Comparison of ENCODE assay signal across 32 cellular contexts in genomic region chr1:167672831-167673230, GRCh38. TPM values are rescaled to one million over a fixed set of nuclear protein-coding genes. Genes with fewer than 3 reads are reported as not detected.
DNase-seq lines count a peak whose midpoint lies in the region; ATAC-seq and TF ChIP-seq lines count a peak whose summit lies in the region.
"Had no signal": no experiment of that assay in that cellular context is flagged by ENCODE, and none has a peak within 500 bp of the region (broad histone marks: within the 10 kb centered on the region; RNA-seq: fewer than 3 reads in every experiment).

No MANE protein-coding gene starts in this region.

- no peak overlapping the region for H3K4me3 Mint-ChIP-seq in activated T-helper 1 cell treated with anti-CD3 and anti-CD28 coated beads, Interleukin-12 subunit alpha, Interleukin-12 subunit beta, Interleukin-2, Interleukin-4 antibody, amounts not matched to agents 30 ng/mL and 10 ng/mL and 1 ng/mL, durations not matched to agents 14 hours and 24 hours and 36 hours
- no peak overlapping the region for H3K4me3 Mint-ChIP-seq in memory B cell
- H3K4me3 Mint-ChIP-seq: dendritic cell treated with granulocyte-macrophage colony-stimulating factor and Interleukin-4, amounts not matched to agents 40 ng/mL and 50 ng/mL, for 4 days had no signal

- WGBS in thyroid gland, 2 donors = 92 to 93% methylated on average over 4 of the region's 4 CpGs
- WGBS in aorta, 2 donors = 67 to 83% methylated on average over 4 of the region's 4 CpGs

- H3K9me3 ChIP-seq in cardiac muscle cell (ENCODE audit: low read depth) = no peaks in the 10 kb centered on the region
- no peaks in the 10 kb centered on the region for H3K9me3 ChIP-seq in thyroid gland
- no peaks in the 10 kb centered on the region for H3K9me3 ChIP-seq in aorta (ENCODE audit: control insufficient read depth, low read length)
- H3K9me3 ChIP-seq: BE2C, Caco-2, esophagus squamous epithelium, prostate gland, tibial artery, vagina had no signal

- H3K27ac Mint-ChIP-seq in activated T-helper 1 cell treated with anti-CD3 and anti-CD28 coated beads, Interleukin-12 subunit alpha, Interleukin-12 subunit beta, Interleukin-2, Interleukin-4 antibody, amounts not matched to agents 30 ng/mL and 10 ng/mL and 1 ng/mL, durations not matched to agents 14 hours and 24 hours and 36 hours = peak overlapping the region; percentile 49
- H3K27ac Mint-ChIP-seq in memory B cell = peak overlapping the region; percentile 45

- peaks cover 70% of the 10 kb centered on the region for H3K4me1 Mint-ChIP-seq in activated T-helper 1 cell treated with anti-CD3 and anti-CD28 coated beads, Interleukin-12 subunit alpha, Interleukin-12 subunit beta, Interleukin-2, Interleukin-4 antibody, amounts not matched to agents 30 ng/mL and 10 ng/mL and 1 ng/mL, durations not matched to agents 14 hours and 24 hours and 36 hours (ENCODE audit: low read depth)
- peaks cover 64% of the 10 kb centered on the region for H3K4me1 Mint-ChIP-seq in memory B cell

- no peaks in the 10 kb centered on the region for H3K27me3 Mint-ChIP-seq in activated T-helper 1 cell treated with anti-CD3 and anti-CD28 coated beads, Interleukin-12 subunit alpha, Interleukin-12 subunit beta, Interleukin-2, Interleukin-4 antibody, amounts not matched to agents 30 ng/mL and 10 ng/mL and 1 ng/mL, durations not matched to agents 14 hours and 24 hours and 36 hours (ENCODE audit: insufficient read depth)
- H3K27me3 Mint-ChIP-seq in memory B cell = no peaks in the 10 kb centered on the region
- H3K27me3 Mint-ChIP-seq: dendritic cell treated with granulocyte-macrophage colony-stimulating factor and Interleukin-4, amounts not matched to agents 40 ng/mL and 50 ng/mL, for 4 days had no signal

- TF ChIP-seq CTCF in cardiac muscle cell (IDR thresholded peaks at IDR 0.05; ENCODE audit: low read depth, low read length) (no peak), thyroid gland (IDR thresholded peaks at IDR 0.05) (no peak)

- no peak overlapping the region for H3K4me3 ChIP-seq in cardiac muscle cell
- no peak overlapping the region for H3K4me3 ChIP-seq in thyroid gland (replicated peaks in 1 of 3)
- H3K4me3 ChIP-seq in aorta (ENCODE audit: low read length in 2 of 2) = no peak overlapping the region
- H3K4me3 ChIP-seq: esophagus squamous epithelium, prostate gland, tibial artery, vagina had no signal

- peaks cover 51% of the 10 kb centered on the region for H3K4me1 ChIP-seq in cardiac muscle cell (ENCODE audit: low read depth)
- no peaks in the 10 kb centered on the region for H3K4me1 ChIP-seq in thyroid gland
- no peaks in the 10 kb centered on the region for H3K4me1 ChIP-seq in aorta (ENCODE audit: control insufficient read depth in 1 of 2, insufficient read depth in 2 of 2, low read length in 2 of 2)
- H3K4me1 ChIP-seq: Caco-2, foreskin keratinocyte, prostate gland, tibial artery had no signal

- H3K9me3 Mint-ChIP-seq in activated T-helper 1 cell treated with anti-CD3 and anti-CD28 coated beads, Interleukin-12 subunit alpha, Interleukin-12 subunit beta, Interleukin-2, Interleukin-4 antibody, amounts not matched to agents 30 ng/mL and 10 ng/mL and 1 ng/mL, durations not matched to agents 14 hours and 24 hours and 36 hours = no peaks in the 10 kb centered on the region
- H3K9me3 Mint-ChIP-seq in memory B cell = no peaks in the 10 kb centered on the region
- H3K9me3 Mint-ChIP-seq: dendritic cell treated with granulocyte-macrophage colony-stimulating factor and Interleukin-4, amounts not matched to agents 40 ng/mL and 50 ng/mL, for 4 days had no signal

- H3K27ac ChIP-seq in cardiac muscle cell = peak overlapping the region; percentile 96
- no peak overlapping the region for H3K27ac ChIP-seq in thyroid gland
- H3K27ac ChIP-seq in aorta (ENCODE audit: low read depth in 1 of 2, low read length in 2 of 2) = no peak overlapping the region
- H3K27ac ChIP-seq: esophagus squamous epithelium, foreskin keratinocyte, prostate gland, tibial artery, vagina had no signal

- DNase-seq in cardiac muscle cell (ENCODE audit: low read depth in 1 of 2, low spot score in 1 of 2) (no peak), cardiac septum (ENCODE audit: low spot score) (no peak), memory B cell (ENCODE audit: low spot score in 2 of 2) (no peak), thyroid gland (no peak), aorta (no peak), hippocampal formation (lab: John Stamatoyannopoulos, UW) (no peak)
- DNase-seq in activated T-helper 1 cell treated with anti-CD3 and anti-CD28 coated beads, Interleukin-12 subunit alpha, Interleukin-12 subunit beta, Interleukin-2, Interleukin-4 antibody, amounts not matched to agents 30 ng/mL and 10 ng/mL and 1 ng/mL, durations not matched to agents 14 hours and 24 hours and 36 hours (ENCODE audit: low spot score) = no peak
- DNase-seq: ACHN; activated naive CD4-positive, alpha-beta T cell treated with Interleukin-2 at 50 U/mL for 16 hours; BE2C; Caco-2; DMS53; esophagus squamous epithelium; foreskin keratinocyte; head of caudate nucleus; left ventricle myocardium superior; MV-4-11; NCI-H1436; NCI-H2081; NCI-H2227 treated with DMSO at 0.1 percent for 48 hours; NCI-H526 treated with DMSO at 0.1 percent for 48 hours; NK-92 treated with Interleukin-12 subunit alpha and Interleukin-12 subunit beta, amount 100 ng/mL, for 24 hours; occipital lobe; stimulated activated CD8-positive, alpha-beta memory T cell treated with anti-CD3 and anti-CD28 coated beads, Interleukin-4, amount 100 ng/mL, for 48 hours; tibial artery had no signal

- intact Hi-C loops in cardiac septum (cut with DNase I) = no loop called here
- intact Hi-C loops in activated T-helper 1 cell treated with anti-CD3 and anti-CD28 coated beads, Interleukin-12 subunit alpha, Interleukin-12 subunit beta, Interleukin-2, Interleukin-4 antibody, amounts not matched to agents 30 ng/mL and 10 ng/mL and 1 ng/mL, durations not matched to agents 14 hours and 24 hours and 36 hours (cut with micrococcal nuclease) = no loop called here
- intact Hi-C loops in thyroid gland (cut with DNase I) = no loop called here
- intact Hi-C loops in aorta (cut with DNase I) = no loop called here

- ATAC-seq in memory B cell (ENCODE audit: low read depth) (no peak), GM18517 (IDR thresholded peaks at IDR 0.05; ENCODE audit: unreplicated experiment) (no peak), aorta (ENCODE audit: low FRiP score) (no peak)
- ATAC-seq: foreskin keratinocyte, HCT116, left ventricle myocardium superior, sciatic nerve had no signal

- no peak for TF ChIP-seq POLR2A in thyroid gland (IDR thresholded peaks at IDR 0.05)

- no peaks in the 10 kb centered on the region for H3K27me3 ChIP-seq in cardiac muscle cell
- no peaks in the 10 kb centered on the region for H3K27me3 ChIP-seq in thyroid gland
- no peaks in the 10 kb centered on the region for H3K27me3 ChIP-seq in aorta (ENCODE audit: control insufficient read depth in 1 of 2, insufficient read depth in 2 of 2, low read length in 1 of 2)
- H3K27me3 ChIP-seq: BE2C, esophagus squamous epithelium, foreskin keratinocyte, tibial artery, vagina had no signal

- H3K36me3 Mint-ChIP-seq in activated T-helper 1 cell treated with anti-CD3 and anti-CD28 coated beads, Interleukin-12 subunit alpha, Interleukin-12 subunit beta, Interleukin-2, Interleukin-4 antibody, amounts not matched to agents 30 ng/mL and 10 ng/mL and 1 ng/mL, durations not matched to agents 14 hours and 24 hours and 36 hours (ENCODE audit: low read depth) = peaks cover 53% of the 10 kb centered on the region
- H3K36me3 Mint-ChIP-seq in memory B cell = peaks cover 47% of the 10 kb centered on the region

- H3K36me3 ChIP-seq in cardiac muscle cell = peaks cover 8% of the 10 kb centered on the region
- no peaks in the 10 kb centered on the region for H3K36me3 ChIP-seq in thyroid gland
- no peaks in the 10 kb centered on the region for H3K36me3 ChIP-seq in aorta (ENCODE audit: control insufficient read depth in 1 of 2, insufficient read depth in 2 of 2, low read length in 1 of 2)
- H3K36me3 ChIP-seq: BE2C, esophagus squamous epithelium, prostate gland, tibial artery, vagina had no signal

RNA-seq across cellular contexts. Expression of gene RCSD1, which starts 42.8 kb away (rescaled TPM):
- 317 and 386 TPM in 2 replicates for total RNA-seq in cardiac muscle cell
- 77.3 and 100 TPM in 2 replicates for polyA plus RNA-seq in cardiac muscle cell
- total RNA-seq in cardiac septum = 32.7 TPM
- total RNA-seq in activated T-helper 1 cell treated with anti-CD3 and anti-CD28 coated beads, Interleukin-12 subunit alpha, Interleukin-12 subunit beta, Interleukin-2, Interleukin-4 antibody, amounts not matched to agents 30 ng/mL and 10 ng/mL and 1 ng/mL, durations not matched to agents 14 hours and 24 hours and 36 hours = 78.6 and 81.9 TPM in 2 replicates
- 10 to 100 TPM in 2 of 4 donors, 1 to 10 TPM in 2; 7.1 to 14.2 (median 10.8) TPM for total RNA-seq in thyroid gland
- total RNA-seq in aorta = 10 to 100 TPM; 11.2 to 17.9 TPM
- polyA plus RNA-seq in aorta = 1 to 10 TPM; 8.7 to 9.9 TPM
- total RNA-seq: Caco-2, G401 had no signal

RNA-seq across cellular contexts. Expression of gene MPZL1, which starts 49.0 kb away (rescaled TPM):
- total RNA-seq in cardiac muscle cell (65.0 and 107 TPM in 2 replicates), cardiac septum (35.7 TPM), thyroid gland (10 to 100 TPM; 52.6 to 90.2 (median 61.8) TPM), aorta (100 to 1,000 TPM; 101 to 148 TPM)
- polyA plus RNA-seq in cardiac muscle cell (114 and 136 TPM in 2 replicates), aorta (10 to 100 TPM; 21.7 to 58.8 TPM)
- total RNA-seq in activated T-helper 1 cell treated with anti-CD3 and anti-CD28 coated beads, Interleukin-12 subunit alpha, Interleukin-12 subunit beta, Interleukin-2, Interleukin-4 antibody, amounts not matched to agents 30 ng/mL and 10 ng/mL and 1 ng/mL, durations not matched to agents 14 hours and 24 hours and 36 hours = 40.8 and 40.9 TPM in 2 replicates
